In the genomic region with DNA sequence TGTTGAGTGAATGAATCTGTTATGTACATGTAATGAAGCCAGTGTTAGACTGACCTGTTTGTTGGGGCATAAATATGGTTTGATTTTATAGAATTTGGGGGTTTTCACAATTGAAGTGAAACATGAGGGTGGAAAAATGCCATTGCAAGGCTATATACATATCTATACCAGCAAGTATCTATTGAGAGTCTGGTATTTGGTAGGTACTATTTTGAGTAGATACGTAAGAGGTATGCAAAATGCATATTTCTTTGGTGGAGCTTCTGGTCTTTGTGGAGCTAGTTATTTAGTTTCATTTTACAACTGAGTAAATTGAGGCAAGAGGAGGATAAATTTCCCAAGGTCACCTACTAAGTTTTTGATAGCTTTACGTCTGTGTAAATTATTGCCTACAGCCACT, we compare ENCODE assay signal across 14 cellular contexts. TPM values are rescaled to one million over a fixed set of nuclear protein-coding genes. Genes with fewer than 3 reads are reported as not detected.
A peak's percentile ranks its signal among the peaks of the same experiment; 100 is the strongest.
DNase-seq lines count a peak whose midpoint lies in the region; ATAC-seq and TF ChIP-seq lines count a peak whose summit lies in the region.
"Had no signal": no experiment of that assay in that cellular context is flagged by ENCODE, and none has a peak within 500 bp of the region (broad histone marks: within the 10 kb centered on the region; RNA-seq: fewer than 3 reads in every experiment).

No MANE protein-coding gene starts in this region.

- no peak for DNase-seq in activated naive CD4-positive, alpha-beta T cell treated with Interleukin-2 at 50 U/mL for 16 hours
- DNase-seq in cerebellar nuclear complex (lab: John Stamatoyannopoulos, UW) (no peak), mucosa of gallbladder (ENCODE audit: low spot score) (no peak), NCI-H446 treated with DMSO at 0.1 percent for 48 hours (lab: John Stamatoyannopoulos, UW) (no peak)
- DNase-seq in activated effector memory CD4-positive, alpha-beta T cell treated with anti-CD3 and anti-CD28 coated beads, Interleukin-2, amount 50 U/mL, for 16 hours: no peak
- DNase-seq: activated gamma-delta T cell treated with Interleukin-2 at 50 U/mL for 16 hours; effector CD4-positive, alpha-beta T cell; NCI-H524 had no signal

- H3F3A ChIP-seq in OCI-LY1 (ENCODE audit: insufficient read depth, low read length): no peaks in the 10 kb centered on the region

- peak overlapping the region; percentile 80 for H3K27ac ChIP-seq in OCI-LY1 (ENCODE audit: low read depth, low read length, poor library complexity, severe bottlenecking)
- H3K27ac ChIP-seq: pancreas had no signal

- H3K4me3 Mint-ChIP-seq in activated naive CD4-positive, alpha-beta T cell treated with anti-CD3 and anti-CD28 coated beads, Interleukin-2, amount 50 U/mL, for 24 hours: no peak overlapping the region

- H3K4me2 ChIP-seq in OCI-LY1 (ENCODE audit: low read length): peak overlapping the region; percentile 64

- H3K36me3 ChIP-seq in OCI-LY1 (ENCODE audit: insufficient read depth, low read length): no peaks in the 10 kb centered on the region
- H3K36me3 ChIP-seq: pancreas had no signal

- peak overlapping the region; percentile 73 for H3K27ac Mint-ChIP-seq in activated naive CD4-positive, alpha-beta T cell treated with anti-CD3 and anti-CD28 coated beads, Interleukin-2, amount 50 U/mL, for 24 hours

- H3K9me3 ChIP-seq in OCI-LY1 (ENCODE audit: low read length): no peaks in the 10 kb centered on the region
- H3K9me3 ChIP-seq: pancreas had no signal

- H3K4me3 ChIP-seq in OCI-LY1 (ENCODE audit: low read depth, low read length, poor library complexity, severe bottlenecking): peak overlapping the region; percentile 41
- H3K4me3 ChIP-seq: pancreas had no signal

- H3K4me1 ChIP-seq in OCI-LY1 (ENCODE audit: insufficient read depth, low read length, severe bottlenecking): peaks cover 76% of the 10 kb centered on the region

- TF ChIP-seq CTCF in OCI-LY1 (IDR thresholded peaks at IDR 0.05; ENCODE audit: low read length): no peak

- H3K4me1 Mint-ChIP-seq in activated naive CD4-positive, alpha-beta T cell treated with anti-CD3 and anti-CD28 coated beads, Interleukin-2, amount 50 U/mL, for 24 hours: peaks cover 43% of the 10 kb centered on the region

- H3K9ac ChIP-seq in OCI-LY1 (ENCODE audit: low read length): peak overlapping the region; percentile 4; the same call in 1 of the 2 replicates

- H4K20me1 ChIP-seq in OCI-LY1 (ENCODE audit: insufficient read depth, low read length): no peaks in the 10 kb centered on the region

- peak; percentile 62 for ATAC-seq in HG02938 (IDR thresholded peaks at IDR 0.05; ENCODE audit: unreplicated experiment)

- H2AFZ ChIP-seq in OCI-LY1 (ENCODE audit: low read length): no peak overlapping the region

- no peaks in the 10 kb centered on the region for H3K36me3 Mint-ChIP-seq in activated naive CD4-positive, alpha-beta T cell treated with anti-CD3 and anti-CD28 coated beads, Interleukin-2, amount 50 U/mL, for 24 hours

- no peaks in the 10 kb centered on the region for H3K9me2 ChIP-seq in OCI-LY1 (ENCODE audit: low read depth, low read length)

- H3K27me3 Mint-ChIP-seq in activated naive CD4-positive, alpha-beta T cell treated with anti-CD3 and anti-CD28 coated beads, Interleukin-2, amount 50 U/mL, for 24 hours: no peaks in the 10 kb centered on the region

- H3K27me3 ChIP-seq in OCI-LY1 (ENCODE audit: insufficient read depth, low read length): no peaks in the 10 kb centered on the region
- H3K27me3 ChIP-seq: pancreas had no signal

- peaks cover 76% of the 10 kb centered on the region for H3K79me2 ChIP-seq in OCI-LY1 (ENCODE audit: insufficient read depth, low read length)

- H3K9me3 Mint-ChIP-seq in activated naive CD4-positive, alpha-beta T cell treated with anti-CD3 and anti-CD28 coated beads, Interleukin-2, amount 50 U/mL, for 24 hours: no peaks in the 10 kb centered on the region

RNA-seq across cellular contexts. Expression of gene RUFY3, which starts 7.3 kb away (rescaled TPM):
- 46.6 TPM for total RNA-seq in mucosa of gallbladder

RNA-seq across cellular contexts. Expression of gene UTP3, which starts 26.2 kb away (rescaled TPM):
- 17.1 TPM for total RNA-seq in mucosa of gallbladder

RNA-seq across cellular contexts. Expression of gene JCHAIN, which starts 48.2 kb away (rescaled TPM):
- 12.3 TPM for total RNA-seq in mucosa of gallbladder
- total RNA-seq: A172, HT1080 had no signal
